Comparison of ENCODE assay signal across 8 cellular contexts in the genomic region with DNA sequence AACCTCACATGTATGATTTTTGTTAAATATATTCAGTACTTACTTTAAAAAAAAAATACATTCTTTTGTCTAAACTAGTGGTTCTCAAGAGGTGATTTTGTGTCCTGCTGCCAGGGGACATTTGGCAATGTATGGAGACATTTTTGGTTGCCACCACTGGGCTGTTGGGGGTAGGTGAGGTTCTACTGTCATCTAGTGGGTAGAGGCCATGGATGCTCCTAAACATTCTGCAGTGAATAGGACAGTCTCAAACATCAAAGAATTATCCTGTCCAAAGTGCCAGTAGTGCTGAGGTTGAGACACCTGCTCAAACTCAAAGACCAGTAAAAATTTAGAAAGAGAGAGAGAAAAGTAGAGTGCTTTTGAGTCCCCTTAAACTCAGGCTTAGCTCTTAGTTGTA. TPM values are rescaled to one million over a fixed set of nuclear protein-coding genes. Genes with fewer than 3 reads are reported as not detected.
A peak's percentile ranks its signal among the peaks of the same experiment; 100 is the strongest.
DNase-seq lines count a peak whose midpoint lies in the region; ATAC-seq and TF ChIP-seq lines count a peak whose summit lies in the region.

No MANE protein-coding gene starts in this region.

- H3K9me2 ChIP-seq in DOHH2 (replicated peaks; ENCODE audit: control insufficient read depth, low read length), result no peaks in the 10 kb centered on the region

- H3K36me3 ChIP-seq in DOHH2 (ENCODE audit: control insufficient read depth, low read length), result no peaks in the 10 kb centered on the region

- no peaks in the 10 kb centered on the region for H3K27me3 Mint-ChIP-seq in nephron progenitor cell (ENCODE audit: low read depth, poor library complexity)

- no peaks in the 10 kb centered on the region for H4K20me1 ChIP-seq in DOHH2 (ENCODE audit: control insufficient read depth, insufficient read depth, low read depth, low read length)

- ATAC-seq in left lobe of liver (peak; percentile 91), GM21737 (IDR thresholded peaks at IDR 0.05; ENCODE audit: unreplicated experiment) (no peak)

- no peak overlapping the region for H3K4me3 Mint-ChIP-seq in nephron progenitor cell

- peaks cover 15% of the 10 kb centered on the region for H3K27me3 ChIP-seq in DOHH2 (ENCODE audit: control insufficient read depth, low read length)

- H3F3A ChIP-seq in DOHH2 (ENCODE audit: control insufficient read depth, insufficient read depth), result no peaks in the 10 kb centered on the region

- H3K4me1 ChIP-seq in DOHH2 (ENCODE audit: control insufficient read depth, low read length), result no peaks in the 10 kb centered on the region

- H3K4me3 ChIP-seq in DOHH2 (ENCODE audit: low read length) (no peak overlapping the region), astrocyte of the cerebellum (ENCODE audit: low read depth, low read length) (no peak overlapping the region)
- no peak overlapping the region for H3K4me3 ChIP-seq in Jurkat, Clone E6-1 (ENCODE audit: low read length)

- H3K27ac ChIP-seq in DOHH2 (ENCODE audit: low read depth, low read length), result no peak overlapping the region

- no peak overlapping the region for H3K4me2 ChIP-seq in DOHH2 (ENCODE audit: low read length)

- H3K27ac Mint-ChIP-seq in nephron progenitor cell, result no peak overlapping the region

- H3K79me2 ChIP-seq in DOHH2 (ENCODE audit: control insufficient read depth, low read length), result no peaks in the 10 kb centered on the region

- H3K36me3 Mint-ChIP-seq in nephron progenitor cell (ENCODE audit: low read depth), result peaks cover 5% of the 10 kb centered on the region

- H3K9me3 Mint-ChIP-seq in nephron progenitor cell, result peaks cover 25% of the 10 kb centered on the region

- no peaks in the 10 kb centered on the region; the same call in 1 of the 2 replicates for H3K9me3 ChIP-seq in DOHH2 (ENCODE audit: control insufficient read depth, insufficient read depth, low read length)

- no peaks in the 10 kb centered on the region for H3K4me1 Mint-ChIP-seq in nephron progenitor cell

- in situ Hi-C loops in astrocyte of the cerebellum (cut with HindIII; ENCODE audit: low sequenced_read_pairs), result no loop called here

- DNase-seq in Jurkat, Clone E6-1 (ENCODE audit: low read depth, low spot score), result peak; percentile 38
- DNase-seq in astrocyte of the cerebellum (ENCODE audit: low read depth), result no peak
- no peak for DNase-seq in left lobe of liver (ENCODE audit: low spot score)
- DNase-seq in dedifferentiated amniotic fluid mesenchymal stem cell (ENCODE audit: extremely low spot score), result no peak
- DNase-seq in nephron progenitor cell, result no peak
- no peak for DNase-seq in effector CD4-positive, alpha-beta T cell

- TF ChIP-seq CTCF in DOHH2 (IDR thresholded peaks at IDR 0.05; ENCODE audit: low read depth, low read length, poor library complexity, severe bottlenecking), result peak; percentile 48
- TF ChIP-seq CTCF in astrocyte of the cerebellum (IDR thresholded peaks at IDR 0.05; ENCODE audit: low read depth, low read length, missing control alignments), result peak; percentile 64
- no peak for TF ChIP-seq CTCF in nephron progenitor cell (IDR thresholded peaks at IDR 0.05)

RNA-seq across cellular contexts. Expression of a gene that starts 32.9 kb away (rescaled TPM):
- 80.7 TPM for polyA plus RNA-seq in Jurkat, Clone E6-1 (2012; ENCODE audit: insufficient read depth, insufficient read length)
- total RNA-seq in left lobe of liver, result 6.2 TPM
